In the genomic region with DNA sequence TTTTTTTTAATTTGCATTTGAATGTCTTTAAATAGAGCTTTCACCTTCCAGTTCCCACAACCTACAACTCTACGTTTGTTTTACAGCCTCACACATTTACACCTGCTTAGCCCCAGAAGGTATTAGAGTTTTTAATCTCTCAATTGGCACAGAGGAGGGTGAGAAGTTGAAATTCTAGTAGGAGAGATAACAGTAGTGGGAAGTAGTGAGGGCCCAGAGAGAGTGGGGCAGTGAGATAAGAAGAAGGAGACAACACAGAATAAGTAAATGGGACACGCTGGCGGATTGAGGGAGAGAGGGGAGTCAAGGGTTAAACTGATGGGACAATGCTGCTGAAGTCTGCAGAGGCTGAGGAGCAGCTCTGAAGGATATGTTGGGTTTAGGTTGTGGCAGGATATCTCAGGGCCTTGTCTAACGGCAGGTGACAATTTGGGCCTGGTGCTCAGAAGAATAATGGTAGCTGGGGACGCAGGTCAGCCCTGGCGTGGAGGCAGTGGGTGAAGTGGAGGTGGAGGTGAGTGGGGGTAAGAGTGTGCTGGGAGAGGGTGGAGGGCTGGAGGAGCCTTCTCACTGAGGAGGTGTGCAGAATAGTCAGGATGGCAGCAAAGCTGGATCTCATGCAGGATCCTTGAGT, we compare ENCODE assay signal across 22 cellular contexts.
"Had no signal": no experiment of that assay in that cellular context is flagged by ENCODE, and none has a peak within 500 bp of the region (broad histone marks: within the 10 kb centered on the region; RNA-seq: fewer than 3 reads in every experiment).

No MANE protein-coding gene starts in this region.

- H3K9me3 ChIP-seq: adrenal gland, ascending aorta, esophagus squamous epithelium, gastrocnemius medialis, sigmoid colon, thyroid gland had no signal

- H3K27me3 Mint-ChIP-seq: activated CD4-positive, alpha-beta T cell treated with anti-CD3 and anti-CD28 coated beads for 36 hours; effector memory CD8-positive, alpha-beta T cell had no signal

- H3K36me3 Mint-ChIP-seq: activated naive CD8-positive, alpha-beta T cell; natural killer cell treated with Interleukin-12 subunit alpha and Interleukin-12 subunit beta and Interleukin-15 and Interleukin-18, amount 100 ng/mL, for 72 hours had no signal

- H3K4me3 ChIP-seq: adrenal gland, ascending aorta, dorsolateral prefrontal cortex, esophagus squamous epithelium, gastrocnemius medialis, sigmoid colon, thyroid gland had no signal

- H3K9me3 Mint-ChIP-seq: activated B cell treated with CpG ODN at 0.5 μM for 24 hours; activated T-cell treated with anti-CD3 and anti-CD28 coated beads, Interleukin-2, amount 50 U/mL, for 4 hours; activated T-helper 2 cell treated with anti-CD3 and anti-CD28 coated beads, Interferon-gamma antibody, Interleukin-2, Interleukin-4, amounts not matched to agents 10 μg/mL and 5 μg/mL and 100 μg/mL, durations not matched to agents 14 hours and 24 hours and 36 hours; effector memory CD8-positive, alpha-beta T cell; natural killer cell treated with Interleukin-12 subunit alpha and Interleukin-12 subunit beta and Interleukin-15 and Interleukin-18, amount 100 ng/mL, for 72 hours had no signal

- H3K27me3 ChIP-seq: adrenal gland, ascending aorta, brain microvascular endothelial cell, esophagus squamous epithelium, gastrocnemius medialis, sigmoid colon, thyroid gland had no signal

- H3K4me1 ChIP-seq: adrenal gland had no signal

- H3K27ac ChIP-seq: adrenal gland, ascending aorta, brain microvascular endothelial cell, thyroid gland had no signal

- H3K4me1 Mint-ChIP-seq: activated B cell treated with CpG ODN at 0.5 μM for 24 hours had no signal

- H3K27ac Mint-ChIP-seq: activated B cell treated with CpG ODN at 0.5 μM for 24 hours; activated CD4-positive, alpha-beta T cell treated with anti-CD3 and anti-CD28 coated beads for 36 hours; activated naive CD8-positive, alpha-beta T cell; activated T-helper 2 cell treated with anti-CD3 and anti-CD28 coated beads, Interferon-gamma antibody, Interleukin-2, Interleukin-4, amounts not matched to agents 10 μg/mL and 5 μg/mL and 100 μg/mL, durations not matched to agents 14 hours and 24 hours and 36 hours; effector memory CD8-positive, alpha-beta T cell had no signal

- DNase-seq: activated B cell treated with CpG ODN at 0.5 μM for 24 hours; activated CD4-positive, alpha-beta T cell treated with anti-CD3 and anti-CD28 coated beads for 36 hours; activated CD4-positive, alpha-beta T cell treated with anti-CD3 and anti-CD28 coated beads, Interleukin-2, amount 50 U/mL, for 4 hours; activated CD8-positive, alpha-beta memory T cell treated with anti-CD3 and anti-CD28 coated beads, Interleukin-2, amount 50 U/mL, for 48 hours; activated naive CD4-positive, alpha-beta T cell; activated T-cell treated with anti-CD3 and anti-CD28 coated beads, Interleukin-2, amount 50 U/mL, for 4 hours; brain microvascular endothelial cell; effector memory CD8-positive, alpha-beta T cell; esophagus squamous epithelium; mammary epithelial cell; occipital lobe; sigmoid colon; stimulated activated CD4-positive, alpha-beta T cell treated with anti-CD3 and anti-CD28 coated beads, Interleukin-4, amount 100 ng/mL, for 1 hour; stimulated activated naive CD8-positive, alpha-beta T cell treated with anti-CD3 and anti-CD28 coated beads, Interleukin-15, Interleukin-2, amounts not matched to agents 100 U/mL and 50 U/mL, for 24 hours had no signal

- H3K36me3 ChIP-seq: adrenal gland, ascending aorta, brain microvascular endothelial cell, esophagus squamous epithelium, gastrocnemius medialis, sigmoid colon, thyroid gland had no signal

- ATAC-seq: activated CD4-positive, alpha-beta T cell treated with anti-CD3 and anti-CD28 coated beads for 36 hours; activated T-cell treated with anti-CD3 and anti-CD28 coated beads, Interleukin-2, amount 50 U/mL, for 4 hours; effector memory CD8-positive, alpha-beta T cell; stimulated activated naive CD8-positive, alpha-beta T cell treated with anti-CD3 and anti-CD28 coated beads, Interleukin-15, Interleukin-2, amounts not matched to agents 100 U/mL and 50 U/mL, for 24 hours had no signal

- H3K4me3 Mint-ChIP-seq: activated B cell treated with CpG ODN at 0.5 μM for 24 hours; activated CD4-positive, alpha-beta T cell treated with anti-CD3 and anti-CD28 coated beads for 36 hours; activated naive CD8-positive, alpha-beta T cell; activated T-cell treated with anti-CD3 and anti-CD28 coated beads, Interleukin-2, amount 50 U/mL, for 4 hours; effector memory CD8-positive, alpha-beta T cell; natural killer cell treated with Interleukin-12 subunit alpha and Interleukin-12 subunit beta and Interleukin-15 and Interleukin-18, amount 100 ng/mL, for 72 hours had no signal
